In genomic region chr4:141654098-141654497, GRCh38 we compare ENCODE assay signal across 8 cellular contexts. TPM values are rescaled to one million over a fixed set of nuclear protein-coding genes. Genes with fewer than 3 reads are reported as not detected.
DNase-seq lines count a peak whose midpoint lies in the region; ATAC-seq, FAIRE-seq and TF ChIP-seq lines count a peak whose summit lies in the region.

No MANE protein-coding gene starts in this region.

- no peak for TF ChIP-seq POLR2A in right lobe of liver (IDR thresholded peaks at IDR 0.05)
- TF ChIP-seq POLR2A in erythroblast (IDR thresholded peaks at IDR 0.05; ENCODE audit: low read length) = no peak

- TF ChIP-seq CTCF in BJ (IDR thresholded peaks at IDR 0.05; ENCODE audit: insufficient read depth, low read depth, low read length) (peak; percentile 38), brain microvascular endothelial cell (IDR thresholded peaks at IDR 0.05; ENCODE audit: low read depth, low read length, missing control alignments) (peak; percentile 78), right lobe of liver (IDR thresholded peaks at IDR 0.05) (peak; percentile 34 to 65 (median 62))

- in situ Hi-C loops in brain microvascular endothelial cell (cut with HindIII; ENCODE audit: low pct_ligation_motif_present, low sequenced_read_pairs) = no loop called here

- H3K27me3 ChIP-seq in BJ (ENCODE audit: control insufficient read depth, insufficient read depth, low read length) (no peaks in the 10 kb centered on the region), brain microvascular endothelial cell (replicated peaks) (no peaks in the 10 kb centered on the region), right lobe of liver (no peaks in the 10 kb centered on the region)

- no peak overlapping the region for H3K27ac ChIP-seq in brain microvascular endothelial cell
- no peak overlapping the region for H3K27ac ChIP-seq in right lobe of liver

- no peaks in the 10 kb centered on the region for H3K4me1 ChIP-seq in right lobe of liver

- H3K4me3 ChIP-seq in BJ (ENCODE audit: low read depth, low read length) (no peak overlapping the region), brain microvascular endothelial cell (ENCODE audit: low read depth, low read length) (no peak overlapping the region), right lobe of liver (no peak overlapping the region)

- FAIRE-seq in HTR-8/SVneo (lab: Jason Lieb, UNC) = peak; percentile 88

- POLR2A ChIA-PET in BJ (lab: Charles Lee) = no interaction called here

- ATAC-seq in right lobe of liver = peak; percentile 92 to 96 (median 93)
- ATAC-seq in HG02885 (IDR thresholded peaks at IDR 0.05; ENCODE audit: poor library complexity, unreplicated experiment) = no peak

- intact Hi-C loops in right lobe of liver (cut with DNase I) = no loop called here

- CTCF ChIA-PET in BJ (lab: Yijun Ruan, JAX) = interaction anchor here (0.6 to 1.5 kb wide), 5 partner anchors 10 to 308 kb away, joined by 3 to 5 read pairs (median 3); no protein-coding TSS in a partner anchor

- DNase-seq in BJ (ENCODE audit: low read depth) = no peak
- DNase-seq in HTR-8/SVneo (ENCODE audit: insufficient read length, low spot score) = no peak
- no peak for DNase-seq in brain microvascular endothelial cell
- peak; percentile 46 to 60 (median 54) for DNase-seq in right lobe of liver
- DNase-seq in amniotic stem cell (lab: John Stamatoyannopoulos, UW) = no peak
- DNase-seq in erythroblast (lab: John Stamatoyannopoulos, UW) = no peak
- no peak for DNase-seq in DMS79 treated with DMSO at 0.1 percent for 48 hours (lab: John Stamatoyannopoulos, UW)

- no peaks in the 10 kb centered on the region for H3K9me3 ChIP-seq in right lobe of liver

- no peaks in the 10 kb centered on the region for H3K36me3 ChIP-seq in BJ (ENCODE audit: control insufficient read depth, insufficient read depth, low read length)
- no peaks in the 10 kb centered on the region for H3K36me3 ChIP-seq in brain microvascular endothelial cell (replicated peaks)
- H3K36me3 ChIP-seq in right lobe of liver = no peaks in the 10 kb centered on the region

RNA-seq across cellular contexts. Expression of gene IL15, which starts 17.7 kb away (rescaled TPM):
- polyA plus RNA-seq in BJ (2011; rRNA removed) = 5.5 and 7.3 TPM in 2 replicates
- polyA minus RNA-seq in BJ (2011; rRNA and poly(A)+ RNA removed) = 5.5 and 5.6 TPM in 2 replicates
- 1 to 10 TPM in 5 of 6 experiments, under 1 TPM in 1; 0.43 to 2.2 (median 1.4) TPM for total RNA-seq in right lobe of liver

Comparison
In these comparisons a context has a peak if more than half of its experiments do, and no peak if none do; other contexts are left out.
1. DNase-seq: peak in right lobe of liver (3 of 3); none in BJ (single experiment), HTR-8/SVneo (single experiment), brain microvascular endothelial cell (single experiment), amniotic stem cell (single experiment), erythroblast (0 of 2) and DMS79 treated with DMSO at 0.1 percent for 48 hours (single experiment).
2. Peak in every context shown above with its lines, with median percentiles within 50 percentile points of each other: CTCF ChIP-seq.